Comparison of ENCODE assay signal across 10 cellular contexts in genomic region chr11:96228472-96228871, GRCh38.
A peak's percentile ranks its signal among the peaks of the same experiment; 100 is the strongest.
DNase-seq lines count a peak whose midpoint lies in the region; ATAC-seq and TF ChIP-seq lines count a peak whose summit lies in the region.
"Had no signal": no experiment of that assay in that cellular context is flagged by ENCODE, and none has a peak within 500 bp of the region (broad histone marks: within the 10 kb centered on the region; RNA-seq: fewer than 3 reads in every experiment).

No MANE protein-coding gene starts in this region.

- no peak for TF ChIP-seq CTCF in HEK293 (tag by site-specific recombination; IDR thresholded peaks at IDR 0.05)

- no peaks in the 10 kb centered on the region for H3K27me3 Mint-ChIP-seq in stimulated activated memory B cell treated with anti-CD40 and anti-IgM and Interleukin-4, amounts not matched to agents 10 μg/mL and 1 μg/mL and 100 μg/mL, for 72 hours
- no peaks in the 10 kb centered on the region for H3K27me3 Mint-ChIP-seq in effector memory CD8-positive, alpha-beta T cell

- no peak overlapping the region for H3K4me3 ChIP-seq in HEK293 (ENCODE audit: low read depth, low read length)

- peak overlapping the region; percentile 59 for H3K27ac Mint-ChIP-seq in stimulated activated memory B cell treated with anti-CD40 and anti-IgM and Interleukin-4, amounts not matched to agents 10 μg/mL and 1 μg/mL and 100 μg/mL, for 72 hours
- H3K27ac Mint-ChIP-seq in effector memory CD8-positive, alpha-beta T cell, result peak overlapping the region in 1 of 2 donors; percentile 51

- POLR2A ChIA-PET in HEK293 (lab: Yijun Ruan, JAX), result no interaction called here

- H3K9me3 Mint-ChIP-seq in stimulated activated memory B cell treated with anti-CD40 and anti-IgM and Interleukin-4, amounts not matched to agents 10 μg/mL and 1 μg/mL and 100 μg/mL, for 72 hours, result no peaks in the 10 kb centered on the region
- H3K9me3 Mint-ChIP-seq in effector memory CD8-positive, alpha-beta T cell, result no peaks in the 10 kb centered on the region

- H3K9me3 ChIP-seq in HEK293 (ENCODE audit: control insufficient read depth, insufficient read depth, low read depth, low read length), result no peaks in the 10 kb centered on the region

- H3K4me3 Mint-ChIP-seq in stimulated activated memory B cell treated with anti-CD40 and anti-IgM and Interleukin-4, amounts not matched to agents 10 μg/mL and 1 μg/mL and 100 μg/mL, for 72 hours, result no peak overlapping the region
- no peak overlapping the region for H3K4me3 Mint-ChIP-seq in effector memory CD8-positive, alpha-beta T cell
- H3K4me3 Mint-ChIP-seq: neural crest cell had no signal

- CTCF ChIA-PET in HEK293 (lab: Yijun Ruan, JAX), result interaction anchor here (0.6 to 0.9 kb wide), 5 partner anchors 11 to 1723 kb away, joined by 3 to 4 read pairs (median 3); no protein-coding TSS in a partner anchor

- DNase-seq in amniotic stem cell (lab: John Stamatoyannopoulos, UW), result peak; percentile 75
- DNase-seq in iris pigment epithelial cell (ENCODE audit: low read depth), result peak; percentile 96
- DNase-seq in GDM1 (lab: John Stamatoyannopoulos, UW), result no peak
- no peak for DNase-seq in NCI-H1105 (lab: John Stamatoyannopoulos, UW)
- no peak for DNase-seq in effector memory CD8-positive, alpha-beta T cell
- DNase-seq: activated CD4-positive, CD25-positive, alpha-beta regulatory T cell had no signal

- H3K36me3 Mint-ChIP-seq in stimulated activated memory B cell treated with anti-CD40 and anti-IgM and Interleukin-4, amounts not matched to agents 10 μg/mL and 1 μg/mL and 100 μg/mL, for 72 hours, result peaks cover 14% of the 10 kb centered on the region
- H3K36me3 Mint-ChIP-seq in effector memory CD8-positive, alpha-beta T cell (ENCODE audit: insufficient read depth), result peaks cover 2% of the 10 kb centered on the region

- no peaks in the 10 kb centered on the region for H3K36me3 ChIP-seq in HEK293 (ENCODE audit: control insufficient read depth in 2 of 2, insufficient read depth in 1 of 2, low read length in 2 of 2)

- H3K4me1 ChIP-seq in HEK293 (ENCODE audit: control insufficient read depth, insufficient read depth, low read length), result no peaks in the 10 kb centered on the region; the same call in 1 of the 2 replicates

- H3K4me1 Mint-ChIP-seq in stimulated activated memory B cell treated with anti-CD40 and anti-IgM and Interleukin-4, amounts not matched to agents 10 μg/mL and 1 μg/mL and 100 μg/mL, for 72 hours, result peaks cover 53% of the 10 kb centered on the region
- peaks cover 15 to 31% of the 10 kb centered on the region in 2 donors for H3K4me1 Mint-ChIP-seq in effector memory CD8-positive, alpha-beta T cell (ENCODE audit: low read depth in 2 of 2)

- ATAC-seq in stimulated activated memory B cell treated with anti-CD40 and anti-IgM and Interleukin-4, amounts not matched to agents 10 μg/mL and 1 μg/mL and 100 μg/mL, for 72 hours, result no peak
- ATAC-seq in GM21447 (IDR thresholded peaks at IDR 0.05; ENCODE audit: unreplicated experiment), result no peak
- ATAC-seq in effector memory CD8-positive, alpha-beta T cell (replicated peaks), result no peak

- no peak overlapping the region for H3K27ac ChIP-seq in HEK293 (ENCODE audit: extremely low read depth, low read depth, low read length)

TF ChIP-seq in HEK293, 187 proteins besides CTCF, POLR2A, EP300 and RAD21:
- TF ChIP-seq ZNF335 (tag by site-specific recombination; conservative IDR thresholded peaks at IDR 0.05), result peak; percentile 73
- no peak for TF ChIP-seq ZNF121 (tag by site-specific recombination; IDR thresholded peaks at IDR 0.05)
- peak; percentile 13; the same call in 1 of the 2 replicates for TF ChIP-seq ZNF585B (tag by site-specific recombination; IDR thresholded peaks at IDR 0.05)
TF ChIP-seq in HEK293: peak in this region for 2.

Comparison
In these comparisons a context has a peak if more than half of its experiments do, and no peak if none do; other contexts are left out.
1. DNase-seq: peak in amniotic stem cell (single experiment) and iris pigment epithelial cell (single experiment); none in GDM1 (single experiment), NCI-H1105 (single experiment) and effector memory CD8-positive, alpha-beta T cell (0 of 3).